19 cellular contexts compared by ENCODE assay signal in genomic region chr18:6929370-6930102, GRCh38.
A peak's percentile ranks its signal among the peaks of the same experiment; 100 is the strongest.
DNase-seq lines count a peak whose midpoint lies in the region; ATAC-seq, FAIRE-seq and TF ChIP-seq lines count a peak whose summit lies in the region.
"Had no signal": no experiment of that assay in that cellular context is flagged by ENCODE, and none has a peak within 500 bp of the region (broad histone marks: within the 10 kb centered on the region; RNA-seq: fewer than 3 reads in every experiment).

No MANE protein-coding gene starts in this region.

- no peaks in the 10 kb centered on the region for H4K20me1 ChIP-seq in HepG2 (ENCODE audit: insufficient read depth, low read length)

- TF ChIP-seq RAD21 in HepG2 (CRISPR knock-in tag; IDR thresholded peaks at IDR 0.05) = no peak

- no peaks in the 10 kb centered on the region for H3K79me2 ChIP-seq in HepG2 (ENCODE audit: insufficient read depth, low read length)

- TF ChIP-seq CTCF in HepG2 (CRISPR knock-in tag; IDR thresholded peaks at IDR 0.05) = no peak

- peak; percentile 94 for ATAC-seq in HepG2
- ATAC-seq in GM18505 (IDR thresholded peaks at IDR 0.05; ENCODE audit: unreplicated experiment) = no peak
- ATAC-seq: A549; activated naive CD8-positive, alpha-beta T cell treated with anti-CD3 and anti-CD28 coated beads, Interleukin-2, amount 50 U/mL, for 24 hours; stimulated activated naive B cell treated with anti-CD40 and anti-IgM and Interleukin-4, amounts not matched to agents 10 μg/mL and 1 μg/mL and 100 μg/mL, for 72 hours had no signal

- peaks cover 28% of the 10 kb centered on the region for H3K4me1 ChIP-seq in HepG2 (ENCODE audit: insufficient read depth, low read length)
- H3K4me1 ChIP-seq: A549, esophagus muscularis mucosa, uterus had no signal

- intact Hi-C loops in HepG2 (cut with micrococcal nuclease; ENCODE audit: unreplicated experiment) = no loop called here

- no peak overlapping the region for H2AFZ ChIP-seq in HepG2 (ENCODE audit: low read length)

- POLR2A ChIA-PET in HepG2 (lab: Yijun Ruan, JAX) = no interaction called here

- peak overlapping the region; percentile 45; the same call in 1 of the 2 replicates for H3K4me2 ChIP-seq in HepG2 (ENCODE audit: low read depth, low read length)
- H3K4me2 ChIP-seq: A549 had no signal

- no peak for FAIRE-seq in HepG2 (lab: Jason Lieb, UNC)
- FAIRE-seq: A549 had no signal

- TF ChIP-seq EP300 in HepG2 (IDR thresholded peaks at IDR 0.05; ENCODE audit: low read depth in 2 of 2, low read length in 2 of 2) (no peak), HepG2 (CRISPR knock-in tag; IDR thresholded peaks at IDR 0.05; ENCODE audit: borderline replicate concordance) (no peak)

- BruUV-seq in HepG2 (replicated peaks; lab: Mats Ljungman, UMichigan) = no TSS peak

- H3K9ac ChIP-seq in HepG2 (ENCODE audit: insufficient read depth, low read depth, low read length) = no peak overlapping the region

- TF ChIP-seq POLR2A in HepG2 (IDR thresholded peaks at IDR 0.05; ENCODE audit: insufficient read depth in 1 of 2, low read depth in 2 of 2, low read length in 2 of 2) (peak in 1 of 2 experiments; percentile 53; a peak in 1 of 4 replicates), GM18505 (IDR thresholded peaks at IDR 0.05; ENCODE audit: borderline replicate concordance, extremely low read depth, insufficient read depth, insufficient read length) (no peak)

- no peak overlapping the region for H3K27ac ChIP-seq in HepG2 (ENCODE audit: extremely low read length, insufficient read depth, low read length)
- H3K27ac ChIP-seq: A549, C4-2B, dorsolateral prefrontal cortex, esophagus muscularis mucosa, uterus had no signal

- H3K27me3 ChIP-seq in HepG2 (ENCODE audit: control insufficient read depth in 1 of 2, insufficient read depth in 2 of 2, low read length in 2 of 2) = no peaks in the 10 kb centered on the region
- H3K27me3 ChIP-seq: esophagus muscularis mucosa, uterus had no signal

- in situ Hi-C loops in HepG2 (cut with HindIII; ENCODE audit: extremely low pct_ligation_motif_present, low pct_unique_long_range_greater_than_20kb) = loop anchor here (10.0 kb wide), 2 partner anchors 65 to 245 kb away; no protein-coding TSS in a partner anchor

- DNase-seq in A172 (ENCODE audit: low spot score) (peak; percentile 22), HT-29 (ENCODE audit: low spot score) (peak; percentile 53), SW480 (ENCODE audit: low spot score) (peak; percentile 92), HepG2 (ENCODE audit: low spot score) (no peak), UCSD-AML1 (lab: John Stamatoyannopoulos, UW; ENCODE audit: unreplicated experiment) (no peak), NCI-H446 treated with DMSO at 0.1 percent for 48 hours (lab: John Stamatoyannopoulos, UW) (no peak), anterior cingulate cortex (lab: John Stamatoyannopoulos, UW) (no peak)
- DNase-seq: activated CD8-positive, alpha-beta memory T cell treated with anti-CD3 and anti-CD28 coated beads for 24 hours; activated naive CD8-positive, alpha-beta T cell treated with anti-CD3 and anti-CD28 coated beads, Interleukin-2, amount 50 U/mL, for 24 hours; dorsolateral prefrontal cortex; IMR-90; NCI-H2081 treated with DMSO at 0.1 percent for 48 hours; nephron progenitor cell; stimulated activated naive B cell treated with anti-CD40 and anti-IgM and Interleukin-4, amounts not matched to agents 10 μg/mL and 1 μg/mL and 100 μg/mL, for 72 hours; uterus had no signal

- no peaks in the 10 kb centered on the region for H3K9me3 ChIP-seq in HepG2 (ENCODE audit: low read length)
- H3K9me3 ChIP-seq: A549, esophagus muscularis mucosa, uterus had no signal

- H3K36me3 ChIP-seq in HepG2 (replicated peaks in 1 of 2; ENCODE audit: control insufficient read depth in 1 of 2, insufficient read depth in 2 of 2, low read length in 2 of 2) = no peaks in the 10 kb centered on the region
- H3K36me3 ChIP-seq: esophagus muscularis mucosa, uterus had no signal

- CTCF ChIA-PET in HepG2 (lab: Yijun Ruan, JAX; ENCODE audit: low intra/inter-chr PET ratio, low total read pairs) = no interaction called here

- H3K4me3 ChIP-seq in HepG2 (replicated peaks in 1 of 3; ENCODE audit: insufficient read depth in 1 of 3, low read depth in 2 of 3, low read length in 3 of 3) = peak overlapping the region in 2 of 3 experiments; percentile 18 to 26; a peak in 2 of 6 replicates
- H3K4me3 ChIP-seq: A549, dorsolateral prefrontal cortex, esophagus muscularis mucosa, uterus had no signal

- 61% methylated on average over 39 of the region's 45 CpGs for WGBS in HepG2 (ENCODE audit: low lambda C conversion rate)

TF ChIP-seq in HepG2, 621 proteins besides CTCF, POLR2A, EP300 and RAD21 (continues in another document):
- TF ChIP-seq MYC (CRISPR knock-in tag; IDR thresholded peaks at IDR 0.05; ENCODE audit: borderline replicate concordance) (peak; percentile 50; the same call in 1 of the 2 replicates), ZFP41 (CRISPR knock-in tag; IDR thresholded peaks at IDR 0.05; ENCODE audit: borderline replicate concordance) (no peak), ZNF776 (CRISPR knock-in tag; IDR thresholded peaks at IDR 0.05) (no peak), GABPA (IDR thresholded peaks at IDR 0.05; ENCODE audit: low read depth, low read length) (no peak), GABPA (CRISPR knock-in tag; IDR thresholded peaks at IDR 0.05; ENCODE audit: low read depth) (0 out of 2 replicates have a peak, but pooled peaks have one; percentile 33), GABPB1 (CRISPR knock-in tag; IDR thresholded peaks at IDR 0.05) (peak; percentile 50), ZMYM4 (CRISPR knock-in tag; IDR thresholded peaks at IDR 0.05) (peak; percentile 42; the same call in 1 of the 2 replicates), POLR2AphosphoS5 (IDR thresholded peaks at IDR 0.05; ENCODE audit: low read depth, low read length) (peak; percentile 53; the same call in 1 of the 2 replicates), DRAP1 (CRISPR knock-in tag; IDR thresholded peaks at IDR 0.05) (peak; percentile 29; the same call in 1 of the 2 replicates), HNF1B (CRISPR knock-in tag; IDR thresholded peaks at IDR 0.05) (no peak), ZSCAN9 (CRISPR knock-in tag; IDR thresholded peaks at IDR 0.05; ENCODE audit: borderline replicate concordance) (no peak)
- TF ChIP-seq, protein P1, sequence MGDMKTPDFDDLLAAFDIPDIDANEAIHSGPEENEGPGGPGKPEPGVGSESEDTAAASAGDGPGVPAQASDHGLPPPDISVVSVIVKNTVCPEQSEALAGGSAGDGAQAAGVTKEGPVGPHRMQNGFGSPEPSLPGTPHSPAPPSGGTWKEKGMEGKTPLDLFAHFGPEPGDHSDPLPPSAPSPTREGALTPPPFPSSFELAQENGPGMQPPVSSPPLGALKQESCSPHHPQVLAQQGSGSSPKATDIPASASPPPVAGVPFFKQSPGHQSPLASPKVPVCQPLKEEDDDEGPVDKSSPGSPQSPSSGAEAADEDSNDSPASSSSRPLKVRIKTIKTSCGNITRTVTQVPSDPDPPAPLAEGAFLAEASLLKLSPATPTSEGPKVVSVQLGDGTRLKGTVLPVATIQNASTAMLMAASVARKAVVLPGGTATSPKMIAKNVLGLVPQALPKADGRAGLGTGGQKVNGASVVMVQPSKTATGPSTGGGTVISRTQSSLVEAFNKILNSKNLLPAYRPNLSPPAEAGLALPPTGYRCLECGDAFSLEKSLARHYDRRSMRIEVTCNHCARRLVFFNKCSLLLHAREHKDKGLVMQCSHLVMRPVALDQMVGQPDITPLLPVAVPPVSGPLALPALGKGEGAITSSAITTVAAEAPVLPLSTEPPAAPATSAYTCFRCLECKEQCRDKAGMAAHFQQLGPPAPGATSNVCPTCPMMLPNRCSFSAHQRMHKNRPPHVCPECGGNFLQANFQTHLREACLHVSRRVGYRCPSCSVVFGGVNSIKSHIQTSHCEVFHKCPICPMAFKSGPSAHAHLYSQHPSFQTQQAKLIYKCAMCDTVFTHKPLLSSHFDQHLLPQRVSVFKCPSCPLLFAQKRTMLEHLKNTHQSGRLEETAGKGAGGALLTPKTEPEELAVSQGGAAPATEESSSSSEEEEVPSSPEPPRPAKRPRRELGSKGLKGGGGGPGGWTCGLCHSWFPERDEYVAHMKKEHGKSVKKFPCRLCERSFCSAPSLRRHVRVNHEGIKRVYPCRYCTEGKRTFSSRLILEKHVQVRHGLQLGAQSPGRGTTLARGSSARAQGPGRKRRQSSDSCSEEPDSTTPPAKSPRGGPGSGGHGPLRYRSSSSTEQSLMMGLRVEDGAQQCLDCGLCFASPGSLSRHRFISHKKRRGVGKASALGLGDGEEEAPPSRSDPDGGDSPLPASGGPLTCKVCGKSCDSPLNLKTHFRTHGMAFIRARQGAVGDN (CRISPR knock-in tag; IDR thresholded peaks at IDR 0.05) = peak; percentile 64
- TF ChIP-seq, protein P2, sequence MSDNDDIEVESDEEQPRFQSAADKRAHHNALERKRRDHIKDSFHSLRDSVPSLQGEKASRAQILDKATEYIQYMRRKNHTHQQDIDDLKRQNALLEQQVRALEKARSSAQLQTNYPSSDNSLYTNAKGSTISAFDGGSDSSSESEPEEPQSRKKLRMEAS (IDR thresholded peaks at IDR 0.05) = peak; percentile 62
- TF ChIP-seq, protein P3, sequence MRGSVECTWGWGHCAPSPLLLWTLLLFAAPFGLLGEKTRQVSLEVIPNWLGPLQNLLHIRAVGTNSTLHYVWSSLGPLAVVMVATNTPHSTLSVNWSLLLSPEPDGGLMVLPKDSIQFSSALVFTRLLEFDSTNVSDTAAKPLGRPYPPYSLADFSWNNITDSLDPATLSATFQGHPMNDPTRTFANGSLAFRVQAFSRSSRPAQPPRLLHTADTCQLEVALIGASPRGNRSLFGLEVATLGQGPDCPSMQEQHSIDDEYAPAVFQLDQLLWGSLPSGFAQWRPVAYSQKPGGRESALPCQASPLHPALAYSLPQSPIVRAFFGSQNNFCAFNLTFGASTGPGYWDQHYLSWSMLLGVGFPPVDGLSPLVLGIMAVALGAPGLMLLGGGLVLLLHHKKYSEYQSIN (CRISPR knock-in tag; IDR thresholded peaks at IDR 0.05; ENCODE audit: borderline replicate concordance) = no peak

Comparison
In these comparisons a context has a peak if more than half of its experiments do, and no peak if none do; other contexts are left out.
1. DNase-seq: peak in A172 (single experiment), HT-29 (single experiment) and SW480 (single experiment); none in HepG2 (single experiment), UCSD-AML1 (single experiment), NCI-H446 treated with DMSO at 0.1 percent for 48 hours (single experiment) and anterior cingulate cortex (0 of 58).